ENCODE assay signal across 20 cellular contexts in the genomic region with DNA sequence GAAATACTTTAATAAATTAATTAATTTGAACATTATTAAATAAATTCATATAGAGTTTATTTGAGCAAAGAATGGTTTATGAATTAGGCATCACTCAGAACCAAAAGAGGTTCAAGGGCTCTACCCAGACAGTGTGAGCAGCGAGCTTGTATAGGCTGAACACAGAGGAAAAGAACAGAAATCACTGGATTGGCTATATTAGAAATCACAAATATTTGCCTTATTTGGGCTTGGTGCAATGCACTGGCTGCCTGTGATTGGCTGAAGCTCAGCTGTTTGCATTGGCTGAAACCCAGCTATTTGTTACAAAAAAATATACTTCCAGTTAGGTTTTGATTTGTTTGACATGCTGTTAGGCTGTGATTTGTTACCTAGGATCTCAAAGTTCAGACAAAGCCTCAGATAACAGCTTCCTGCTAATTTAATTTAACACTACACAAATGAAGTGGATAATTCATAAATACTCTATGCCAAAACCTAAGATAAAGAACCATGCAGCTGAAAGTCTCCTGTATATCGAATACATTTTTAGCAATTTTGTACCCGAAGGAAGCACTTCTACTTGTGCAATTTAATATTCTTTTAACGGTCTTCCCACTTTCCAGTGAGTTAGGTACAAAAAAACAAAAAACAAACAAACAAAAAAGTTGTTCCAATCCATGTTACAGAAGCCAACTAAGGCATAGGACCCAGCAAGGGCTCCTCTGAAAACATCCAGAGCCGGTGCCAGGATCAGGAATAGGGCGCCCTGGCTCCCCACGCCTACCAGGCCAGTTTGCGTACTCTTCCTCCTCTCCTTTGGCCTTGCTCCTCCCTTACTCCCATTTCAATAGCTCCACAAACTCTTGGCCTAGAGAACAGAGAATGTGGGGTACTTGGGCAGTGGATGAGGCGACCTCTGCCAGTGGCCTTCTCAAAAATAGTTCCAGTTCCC.
"Had no signal": no experiment of that assay in that cellular context is flagged by ENCODE, and none has a peak within 500 bp of the region (broad histone marks: within the 10 kb centered on the region; RNA-seq: fewer than 3 reads in every experiment).

No MANE protein-coding gene starts in this region.

- H3K9ac ChIP-seq: neural progenitor cell, parathyroid adenoma had no signal

- H3K36me3 ChIP-seq: brain microvascular endothelial cell, neural progenitor cell had no signal

- H3K4me1 Mint-ChIP-seq: activated CD4-positive, alpha-beta T cell treated with anti-CD3 and anti-CD28 coated beads, Interleukin-2, amount 10 ng/mL, durations not matched to agents 7 days and 5 days; activated naive CD8-positive, alpha-beta T cell treated with anti-CD3 and anti-CD28 coated beads, Interleukin-2, amount 10 ng/mL, durations not matched to agents 7 days and 5 days; central memory CD8-positive, alpha-beta T cell; neural progenitor cell had no signal

- H3K9me3 Mint-ChIP-seq: activated CD4-positive, alpha-beta T cell treated with anti-CD3 and anti-CD28 coated beads, Interleukin-2, amount 10 ng/mL, durations not matched to agents 7 days and 5 days; activated naive CD8-positive, alpha-beta T cell treated with anti-CD3 and anti-CD28 coated beads, Interleukin-2, amount 10 ng/mL, durations not matched to agents 7 days and 5 days; central memory CD8-positive, alpha-beta T cell; neural progenitor cell; type B pancreatic cell had no signal

- ATAC-seq: foreskin keratinocyte had no signal

- H3K27me3 ChIP-seq: brain microvascular endothelial cell, foreskin keratinocyte, neural progenitor cell had no signal

- H3K79me2 ChIP-seq: parathyroid adenoma had no signal

- FAIRE-seq: small intestine had no signal

- H3K36me3 Mint-ChIP-seq: activated naive CD8-positive, alpha-beta T cell treated with anti-CD3 and anti-CD28 coated beads, Interleukin-2, amount 10 ng/mL, durations not matched to agents 7 days and 5 days; neural progenitor cell; type B pancreatic cell had no signal

- H3K4me2 ChIP-seq: neural progenitor cell had no signal

- H3K27ac Mint-ChIP-seq: activated CD4-positive, alpha-beta T cell treated with anti-CD3 and anti-CD28 coated beads, Interleukin-2, amount 10 ng/mL, durations not matched to agents 7 days and 5 days; activated naive CD8-positive, alpha-beta T cell treated with anti-CD3 and anti-CD28 coated beads, Interleukin-2, amount 10 ng/mL, durations not matched to agents 7 days and 5 days; neural progenitor cell; type B pancreatic cell had no signal

- DNase-seq: activated CD4-positive, alpha-beta T cell treated with anti-CD3 and anti-CD28 coated beads, Interleukin-2, amount 10 ng/mL, durations not matched to agents 7 days and 5 days; activated CD4-positive, CD25-positive, alpha-beta regulatory T cell; activated naive CD4-positive, alpha-beta T cell; activated naive CD8-positive, alpha-beta T cell treated with anti-CD3 and anti-CD28 coated beads, Interleukin-2, amount 10 ng/mL, durations not matched to agents 7 days and 5 days; activated T-cell treated with anti-CD3 and anti-CD28 coated beads for 4 hours; brain microvascular endothelial cell; cortex of kidney; effector memory CD4-positive, alpha-beta T cell; foreskin keratinocyte; midbrain; retina; small intestine; stimulated activated CD4-positive, alpha-beta T cell treated with anti-CD3 and anti-CD28 coated beads, Interleukin-4, amount 100 ng/mL, for 24 hours; stimulated activated naive CD4-positive, alpha-beta T cell; substantia nigra had no signal

- H3K4me3 ChIP-seq: lung, neural progenitor cell had no signal

- H3K4me1 ChIP-seq: neural progenitor cell, parathyroid adenoma had no signal

- H2AFZ ChIP-seq: neural progenitor cell, parathyroid adenoma had no signal

- H3K4me3 Mint-ChIP-seq: activated CD4-positive, alpha-beta T cell treated with anti-CD3 and anti-CD28 coated beads, Interleukin-2, amount 10 ng/mL, durations not matched to agents 7 days and 5 days; activated naive CD8-positive, alpha-beta T cell treated with anti-CD3 and anti-CD28 coated beads, Interleukin-2, amount 10 ng/mL, durations not matched to agents 7 days and 5 days; central memory CD8-positive, alpha-beta T cell; neural progenitor cell; type B pancreatic cell had no signal

- H3K27ac ChIP-seq: brain microvascular endothelial cell, foreskin keratinocyte, neural progenitor cell, parathyroid adenoma had no signal
